Comparison of ENCODE assay signal across 22 cellular contexts in genomic region chr3:23686535-23686934, GRCh38.
DNase-seq lines count a peak whose midpoint lies in the region; ATAC-seq and TF ChIP-seq lines count a peak whose summit lies in the region.
"Had no signal": no experiment of that assay in that cellular context is flagged by ENCODE, and none has a peak within 500 bp of the region (broad histone marks: within the 10 kb centered on the region; RNA-seq: fewer than 3 reads in every experiment).

No MANE protein-coding gene starts in this region.

- H3K4me1 ChIP-seq in SJCRH30 (peaks cover 31% of the 10 kb centered on the region), iPS-20b (ENCODE audit: insufficient read depth, low read length) (peaks cover 10% of the 10 kb centered on the region; the same call in 1 of the 2 replicates), skeletal muscle satellite cell (ENCODE audit: control insufficient read depth, insufficient read depth, low read length) (peaks cover 23% of the 10 kb centered on the region), gastroesophageal sphincter (peaks cover 0 to 15% (median 10%) of the 10 kb centered on the region in 3 donors)

- TF ChIP-seq POLR2A in gastroesophageal sphincter (IDR thresholded peaks at IDR 0.05) = no peak

- ATAC-seq in GM21367 (IDR thresholded peaks at IDR 0.05; ENCODE audit: unreplicated experiment) (no peak), natural killer cell (no peak), gastroesophageal sphincter (no peak)

- no peaks in the 10 kb centered on the region for H3K27me3 ChIP-seq in H7 (ENCODE audit: control insufficient read depth, insufficient read depth, low read length)
- H3K27me3 ChIP-seq in SJCRH30 = no peaks in the 10 kb centered on the region
- H3K27me3 ChIP-seq in iPS-20b (ENCODE audit: insufficient read depth, low read length) = no peaks in the 10 kb centered on the region
- no peaks in the 10 kb centered on the region for H3K27me3 ChIP-seq in skeletal muscle satellite cell (ENCODE audit: control insufficient read depth, insufficient read depth, low read length)
- no peaks in the 10 kb centered on the region for H3K27me3 ChIP-seq in gastroesophageal sphincter

- intact Hi-C loops in natural killer cell (cut with micrococcal nuclease) = no loop called here

- peak overlapping the region; percentile 66 for H3K27ac ChIP-seq in SJCRH30
- no peak overlapping the region for H3K27ac ChIP-seq in iPS-20b (ENCODE audit: low read length)
- H3K27ac ChIP-seq in gastroesophageal sphincter = peak overlapping the region in 1 of 4 donors; percentile 58
- H3K27ac ChIP-seq: VCaP had no signal

- WGBS in gastroesophageal sphincter (ENCODE audit: low coverage in 1 of 2), 2 donors = 80 to 100% methylated on average over 1 of the region's 3 CpGs

- H3K4me2 ChIP-seq in skeletal muscle satellite cell (ENCODE audit: low read length) = peak overlapping the region; percentile 78

- DNase-seq in H7 (peak; percentile 20), SJCRH30 (peak; percentile 58 to 73), natural killer cell (no peak)
- no peak for DNase-seq in activated CD4-positive, alpha-beta T cell treated with anti-CD3 and anti-CD28 coated beads, Interleukin-2, amount 50 U/mL, for 4 hours
- DNase-seq: activated CD4-positive, alpha-beta T cell treated with anti-CD3 and anti-CD28 coated beads, Interleukin-2, amount 10 ng/mL, durations not matched to agents 24 days and 14 days; activated naive CD4-positive, alpha-beta T cell; KG1; NCI-H1436; NCI-H510A; NK-92 treated with Interleukin-12 subunit alpha and Interleukin-12 subunit beta, amount 100 ng/mL, for 24 hours; retina; stimulated activated CD4-positive, alpha-beta T cell treated with anti-CD3 and anti-CD28 coated beads, Interleukin-12 subunit alpha, Interleukin-12 subunit beta, amount 100 ng/mL, for 4 hours; stimulated activated CD4-positive, alpha-beta T cell treated with anti-CD3 and anti-CD28 coated beads, Interleukin-4, amount 100 ng/mL, for 4 hours; stimulated activated naive CD4-positive, alpha-beta T cell treated with Interleukin-2 at 50 U/mL for 16 hours had no signal

- H3K9me3 ChIP-seq in SJCRH30 (replicated peaks) (peaks cover 7% of the 10 kb centered on the region; the same call in 1 of the 2 replicates), iPS-20b (ENCODE audit: insufficient read depth, low read depth, low read length) (no peaks in the 10 kb centered on the region), skeletal muscle satellite cell (replicated peaks; ENCODE audit: low read length) (no peaks in the 10 kb centered on the region), gastroesophageal sphincter (peaks cover 0 to 8% (median 0%) of the 10 kb centered on the region in 3 donors)

- H3K36me3 Mint-ChIP-seq in natural killer cell = no peaks in the 10 kb centered on the region
- H3K36me3 Mint-ChIP-seq: CD14-positive monocyte had no signal

- TF ChIP-seq EP300 in gastroesophageal sphincter (IDR thresholded peaks at IDR 0.05) = no peak

- no peak overlapping the region for H3K27ac Mint-ChIP-seq in natural killer cell
- H3K27ac Mint-ChIP-seq: activated CD4-positive, alpha-beta T cell treated with anti-CD3 and anti-CD28 coated beads, Interleukin-2, amount 10 ng/mL, durations not matched to agents 24 days and 14 days; T-helper 2 cell treated with Interferon-gamma antibody and Interleukin-4, amounts not matched to agents 5 μg/mL and 100 μg/mL, for 36 hours had no signal

- TF ChIP-seq CTCF in natural killer cell (IDR thresholded peaks at IDR 0.05) (no peak), gastroesophageal sphincter (IDR thresholded peaks at IDR 0.05) (no peak)

- peaks cover 6% of the 10 kb centered on the region in 2 donors for H3K4me1 Mint-ChIP-seq in natural killer cell
- H3K4me1 Mint-ChIP-seq: activated CD4-positive, alpha-beta T cell treated with anti-CD3 and anti-CD28 coated beads, Interleukin-2, amount 10 ng/mL, durations not matched to agents 24 days and 14 days; CD14-positive monocyte had no signal

- H3K27me3 Mint-ChIP-seq in natural killer cell (ENCODE audit: low read depth in 2 of 2) = peaks cover 0 to 7% of the 10 kb centered on the region in 2 donors
- H3K27me3 Mint-ChIP-seq: activated CD4-positive, alpha-beta T cell treated with anti-CD3 and anti-CD28 coated beads, Interleukin-2, amount 10 ng/mL, durations not matched to agents 24 days and 14 days had no signal

- H3K4me3 Mint-ChIP-seq in natural killer cell = no peak overlapping the region
- H3K4me3 Mint-ChIP-seq: activated CD4-positive, alpha-beta T cell treated with anti-CD3 and anti-CD28 coated beads, Interleukin-2, amount 10 ng/mL, durations not matched to agents 24 days and 14 days; CD14-positive monocyte; T-helper 2 cell treated with Interferon-gamma antibody and Interleukin-4, amounts not matched to agents 5 μg/mL and 100 μg/mL, for 36 hours had no signal

- H3K9ac ChIP-seq in iPS-20b (ENCODE audit: low read depth, low read length) = no peak overlapping the region
- no peak overlapping the region for H3K9ac ChIP-seq in skeletal muscle satellite cell (ENCODE audit: low read depth, low read length)

- H3K4me3 ChIP-seq in H7 (ENCODE audit: insufficient read depth, low read depth, low read length) (no peak overlapping the region), SJCRH30 (peak overlapping the region; percentile 8; the same call in 1 of the 2 replicates), iPS-20b (ENCODE audit: low read length) (peak overlapping the region; percentile 28), skeletal muscle satellite cell (ENCODE audit: low read length) (no peak overlapping the region), gastroesophageal sphincter (no peak overlapping the region)
- H3K4me3 ChIP-seq: lung had no signal

- H3K36me3 ChIP-seq in H7 (replicated peaks; ENCODE audit: control insufficient read depth, insufficient read depth, low read length) (no peaks in the 10 kb centered on the region), SJCRH30 (no peaks in the 10 kb centered on the region), iPS-20b (ENCODE audit: insufficient read depth, low read depth, low read length) (no peaks in the 10 kb centered on the region), skeletal muscle satellite cell (ENCODE audit: insufficient read depth, low read length) (no peaks in the 10 kb centered on the region), gastroesophageal sphincter (no peaks in the 10 kb centered on the region)

- H3K9me3 Mint-ChIP-seq in natural killer cell = no peaks in the 10 kb centered on the region

Comparison
In these comparisons a context has a peak if more than half of its experiments do, and no peak if none do; other contexts are left out.
1. DNase-seq: peak in H7 (single experiment) and SJCRH30 (2 of 2); none in natural killer cell (single experiment) and activated CD4-positive, alpha-beta T cell treated with anti-CD3 and anti-CD28 coated beads, Interleukin-2, amount 50 U/mL, for 4 hours (0 of 2).
2. H3K4me3 ChIP-seq: peak in SJCRH30 (single experiment) and iPS-20b (single experiment); none in H7 (single experiment), skeletal muscle satellite cell (single experiment) and gastroesophageal sphincter (0 of 2).